15 cellular contexts compared by ENCODE assay signal in the genomic region with DNA sequence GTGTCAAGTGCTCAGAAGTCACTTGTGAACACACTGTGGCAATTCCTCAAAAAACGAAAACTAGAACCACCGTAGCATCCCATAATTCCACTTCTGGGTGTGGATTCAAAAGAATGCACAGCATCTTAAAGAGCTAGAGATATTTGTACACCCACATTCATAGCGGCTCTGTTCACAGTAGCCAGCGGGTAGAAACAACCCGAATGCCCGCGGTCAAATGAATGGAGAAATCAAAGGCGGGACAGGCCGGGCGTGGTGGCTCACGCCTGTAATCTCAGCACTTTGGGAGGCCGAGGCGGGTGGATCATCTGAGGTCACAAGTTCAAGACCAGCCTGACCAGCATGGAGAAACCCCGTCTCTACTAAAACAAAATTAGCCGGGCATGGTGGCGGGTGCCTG.
A peak's percentile ranks its signal among the peaks of the same experiment; 100 is the strongest.
DNase-seq lines count a peak whose midpoint lies in the region; ATAC-seq and TF ChIP-seq lines count a peak whose summit lies in the region.
"Had no signal": no experiment of that assay in that cellular context is flagged by ENCODE, and none has a peak within 500 bp of the region (broad histone marks: within the 10 kb centered on the region; RNA-seq: fewer than 3 reads in every experiment).

No MANE protein-coding gene starts in this region.

- peak; percentile 42 for DNase-seq in astrocyte of the hippocampus (ENCODE audit: low read depth, low spot score)
- no peak for DNase-seq in thoracic aorta (ENCODE audit: low spot score)
- DNase-seq in hepatic stellate cell (ENCODE audit: low spot score) = no peak
- DNase-seq in NCI-H2227 (lab: John Stamatoyannopoulos, UW; ENCODE audit: unreplicated experiment) = no peak
- DNase-seq in A172 (ENCODE audit: low spot score) = no peak
- DNase-seq: activated CD8-positive, alpha-beta memory T cell treated with anti-CD3 and anti-CD28 coated beads, Interleukin-2, amount 10 ng/mL, durations not matched to agents 7 days and 5 days; Kasumi-1; NCI-H2029; NCI-H82; SJCRH30 had no signal

- peaks cover 4% of the 10 kb centered on the region for H3K36me3 Mint-ChIP-seq in IgD-negative memory B cell

- H3K27ac ChIP-seq in muscle layer of colon (ENCODE audit: low read depth, low read length) = peak overlapping the region; percentile 78
- peak overlapping the region; percentile 68 to 69 for H3K27ac ChIP-seq in thoracic aorta
- H3K27ac ChIP-seq: SJCRH30 had no signal

- H3K4me3 Mint-ChIP-seq in IgD-negative memory B cell = no peak overlapping the region
- H3K4me3 Mint-ChIP-seq: activated CD8-positive, alpha-beta memory T cell treated with anti-CD3 and anti-CD28 coated beads, Interleukin-2, amount 10 ng/mL, durations not matched to agents 7 days and 5 days; dendritic cell treated with granulocyte-macrophage colony-stimulating factor and Interleukin-4, amounts not matched to agents 40 ng/mL and 50 ng/mL, for 4 days had no signal

- peak overlapping the region; percentile 34 for H3K9ac ChIP-seq in muscle layer of colon (ENCODE audit: low read length)

- H3K4me3 ChIP-seq in muscle layer of colon (ENCODE audit: low read depth in 1 of 2, low read length in 2 of 2) (no peak overlapping the region), thoracic aorta (no peak overlapping the region)
- H3K4me3 ChIP-seq: SJCRH30 had no signal

- peaks cover 13% of the 10 kb centered on the region for H3K36me3 ChIP-seq in muscle layer of colon (ENCODE audit: insufficient read depth, low read length)
- H3K36me3 ChIP-seq in thoracic aorta = peaks cover 13% of the 10 kb centered on the region

- H3K27me3 ChIP-seq in muscle layer of colon (ENCODE audit: control insufficient read depth in 1 of 2, insufficient read depth in 2 of 2, low read length in 2 of 2) (no peaks in the 10 kb centered on the region), thoracic aorta (replicated peaks; ENCODE audit: insufficient read depth) (no peaks in the 10 kb centered on the region)
- H3K27me3 ChIP-seq: SJCRH30 had no signal

- no peak for TF ChIP-seq CTCF in thoracic aorta (IDR thresholded peaks at IDR 0.05)

- no peaks in the 10 kb centered on the region for H3K9me3 Mint-ChIP-seq in IgD-negative memory B cell
- H3K9me3 Mint-ChIP-seq: activated naive CD4-positive, alpha-beta T cell treated with anti-CD3 and anti-CD28 coated beads, Interleukin-2, amount 50 U/mL, for 72 hours; dendritic cell treated with granulocyte-macrophage colony-stimulating factor and Interleukin-4, amounts not matched to agents 40 ng/mL and 50 ng/mL, for 4 days had no signal

- H3K4me1 ChIP-seq in muscle layer of colon (ENCODE audit: insufficient read depth, low read length) (peaks cover 96% of the 10 kb centered on the region), thoracic aorta (ENCODE audit: control insufficient read depth in 1 of 2, low read depth in 2 of 2) (peaks cover 22 to 57% of the 10 kb centered on the region in 2 donors)

- no peaks in the 10 kb centered on the region for H3K27me3 Mint-ChIP-seq in IgD-negative memory B cell
- H3K27me3 Mint-ChIP-seq: activated CD8-positive, alpha-beta memory T cell treated with anti-CD3 and anti-CD28 coated beads, Interleukin-2, amount 10 ng/mL, durations not matched to agents 7 days and 5 days; dendritic cell treated with granulocyte-macrophage colony-stimulating factor and Interleukin-4, amounts not matched to agents 40 ng/mL and 50 ng/mL, for 4 days had no signal

- H3K9me3 ChIP-seq in muscle layer of colon (ENCODE audit: low read length) (no peaks in the 10 kb centered on the region), thoracic aorta (no peaks in the 10 kb centered on the region)
- H3K9me3 ChIP-seq: SJCRH30 had no signal

- peaks cover 32 to 43% (median 34%) of the 10 kb centered on the region in 3 donors for H3K4me1 Mint-ChIP-seq in IgD-negative memory B cell

- peak overlapping the region in 2 of 3 donors; percentile 32 to 78 for H3K27ac Mint-ChIP-seq in IgD-negative memory B cell
- H3K27ac Mint-ChIP-seq: activated CD8-positive, alpha-beta memory T cell treated with anti-CD3 and anti-CD28 coated beads, Interleukin-2, amount 10 ng/mL, durations not matched to agents 7 days and 5 days had no signal

- no peak for ATAC-seq in thoracic aorta (ENCODE audit: insufficient number of reproducible peaks, low FRiP score, low read depth)
- ATAC-seq in HG02678 (IDR thresholded peaks at IDR 0.05; ENCODE audit: unreplicated experiment) = no peak
- ATAC-seq: activated CD8-positive, alpha-beta memory T cell treated with anti-CD3 and anti-CD28 coated beads, Interleukin-2, amount 10 ng/mL, durations not matched to agents 7 days and 5 days; activated naive CD4-positive, alpha-beta T cell treated with anti-CD3 and anti-CD28 coated beads, Interleukin-2, amount 50 U/mL, for 72 hours had no signal
